ENCODE assay signal across 1 cellular context in the genomic region with DNA sequence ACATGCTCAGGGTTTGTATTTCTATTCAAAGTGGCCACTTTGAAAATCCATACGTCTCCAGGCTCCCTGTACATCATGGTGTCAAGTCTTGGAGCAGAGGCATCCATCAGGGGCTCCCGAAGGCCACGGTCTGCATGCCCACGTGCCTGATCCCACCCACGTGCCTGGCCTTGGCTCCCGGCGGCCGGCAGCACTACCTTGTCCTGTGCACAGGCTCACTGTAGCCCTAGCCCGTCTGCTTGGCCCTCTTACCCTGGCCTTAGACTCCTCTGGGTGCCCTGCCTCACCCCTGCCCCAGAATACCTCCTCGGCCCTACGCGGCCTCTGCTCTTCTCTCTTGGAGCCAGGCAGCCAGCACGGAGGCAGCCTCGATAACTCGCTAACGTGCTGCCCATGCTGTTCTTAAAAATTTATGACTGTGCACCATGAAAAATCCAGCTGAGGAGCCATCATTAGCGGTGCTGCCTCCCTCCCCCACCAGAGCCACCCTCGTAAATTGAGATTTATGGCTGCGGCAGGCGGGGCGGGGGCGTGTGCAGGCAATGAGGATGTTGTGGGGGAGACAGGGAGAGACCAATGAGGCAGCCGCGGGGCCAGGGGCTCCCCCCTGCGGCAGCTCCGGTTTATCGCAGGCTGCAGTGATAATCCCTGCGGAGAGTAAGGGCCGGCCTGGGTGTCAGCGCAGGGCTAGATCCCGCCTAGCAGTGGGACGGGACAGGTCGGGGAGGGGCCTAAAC.
TF ChIP-seq lines count a peak whose summit lies in the region.

No MANE protein-coding gene starts in this region.

TF ChIP-seq in K562, 482 proteins besides CTCF, POLR2A, EP300 and RAD21 (continued from another document and continues in another):
- TF ChIP-seq TAF15 (IDR thresholded peaks at IDR 0.05; ENCODE audit: low read depth, low read length), result no peak
- TF ChIP-seq HNRNPL (IDR thresholded peaks at IDR 0.05; ENCODE audit: low read depth, low read length), result no peak
- TF ChIP-seq TAF7 (tag; IDR thresholded peaks at IDR 0.05), result no peak
- TF ChIP-seq RFX5 (IDR thresholded peaks at IDR 0.05; ENCODE audit: low read depth, low read length), result no peak
- TF ChIP-seq, protein P1, sequence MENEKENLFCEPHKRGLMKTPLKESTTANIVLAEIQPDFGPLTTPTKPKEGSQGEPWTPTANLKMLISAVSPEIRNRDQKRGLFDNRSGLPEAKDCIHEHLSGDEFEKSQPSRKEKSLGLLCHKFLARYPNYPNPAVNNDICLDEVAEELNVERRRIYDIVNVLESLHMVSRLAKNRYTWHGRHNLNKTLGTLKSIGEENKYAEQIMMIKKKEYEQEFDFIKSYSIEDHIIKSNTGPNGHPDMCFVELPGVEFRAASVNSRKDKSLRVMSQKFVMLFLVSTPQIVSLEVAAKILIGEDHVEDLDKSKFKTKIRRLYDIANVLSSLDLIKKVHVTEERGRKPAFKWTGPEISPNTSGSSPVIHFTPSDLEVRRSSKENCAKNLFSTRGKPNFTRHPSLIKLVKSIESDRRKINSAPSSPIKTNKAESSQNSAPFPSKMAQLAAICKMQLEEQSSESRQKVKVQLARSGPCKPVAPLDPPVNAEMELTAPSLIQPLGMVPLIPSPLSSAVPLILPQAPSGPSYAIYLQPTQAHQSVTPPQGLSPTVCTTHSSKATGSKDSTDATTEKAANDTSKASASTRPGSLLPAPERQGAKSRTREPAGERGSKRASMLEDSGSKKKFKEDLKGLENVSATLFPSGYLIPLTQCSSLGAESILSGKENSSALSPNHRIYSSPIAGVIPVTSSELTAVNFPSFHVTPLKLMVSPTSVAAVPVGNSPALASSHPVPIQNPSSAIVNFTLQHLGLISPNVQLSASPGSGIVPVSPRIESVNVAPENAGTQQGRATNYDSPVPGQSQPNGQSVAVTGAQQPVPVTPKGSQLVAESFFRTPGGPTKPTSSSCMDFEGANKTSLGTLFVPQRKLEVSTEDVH (IDR thresholded peaks at IDR 0.05; ENCODE audit: low read depth, partially characterized antibody), result no peak
- peak; percentile 97 for TF ChIP-seq MEIS2 (IDR thresholded peaks at IDR 0.05; ENCODE audit: partially characterized antibody)
- TF ChIP-seq PPARD (CRISPR knock-in tag; IDR thresholded peaks at IDR 0.05), result no peak
- TF ChIP-seq, protein P2, sequence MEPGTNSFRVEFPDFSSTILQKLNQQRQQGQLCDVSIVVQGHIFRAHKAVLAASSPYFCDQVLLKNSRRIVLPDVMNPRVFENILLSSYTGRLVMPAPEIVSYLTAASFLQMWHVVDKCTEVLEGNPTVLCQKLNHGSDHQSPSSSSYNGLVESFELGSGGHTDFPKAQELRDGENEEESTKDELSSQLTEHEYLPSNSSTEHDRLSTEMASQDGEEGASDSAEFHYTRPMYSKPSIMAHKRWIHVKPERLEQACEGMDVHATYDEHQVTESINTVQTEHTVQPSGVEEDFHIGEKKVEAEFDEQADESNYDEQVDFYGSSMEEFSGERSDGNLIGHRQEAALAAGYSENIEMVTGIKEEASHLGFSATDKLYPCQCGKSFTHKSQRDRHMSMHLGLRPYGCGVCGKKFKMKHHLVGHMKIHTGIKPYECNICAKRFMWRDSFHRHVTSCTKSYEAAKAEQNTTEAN (CRISPR knock-in tag; IDR thresholded peaks at IDR 0.05), result no peak
- no peak for TF ChIP-seq STAG1 (CRISPR knock-in tag; IDR thresholded peaks at IDR 0.05; ENCODE audit: borderline replicate concordance)
- TF ChIP-seq, protein P3, sequence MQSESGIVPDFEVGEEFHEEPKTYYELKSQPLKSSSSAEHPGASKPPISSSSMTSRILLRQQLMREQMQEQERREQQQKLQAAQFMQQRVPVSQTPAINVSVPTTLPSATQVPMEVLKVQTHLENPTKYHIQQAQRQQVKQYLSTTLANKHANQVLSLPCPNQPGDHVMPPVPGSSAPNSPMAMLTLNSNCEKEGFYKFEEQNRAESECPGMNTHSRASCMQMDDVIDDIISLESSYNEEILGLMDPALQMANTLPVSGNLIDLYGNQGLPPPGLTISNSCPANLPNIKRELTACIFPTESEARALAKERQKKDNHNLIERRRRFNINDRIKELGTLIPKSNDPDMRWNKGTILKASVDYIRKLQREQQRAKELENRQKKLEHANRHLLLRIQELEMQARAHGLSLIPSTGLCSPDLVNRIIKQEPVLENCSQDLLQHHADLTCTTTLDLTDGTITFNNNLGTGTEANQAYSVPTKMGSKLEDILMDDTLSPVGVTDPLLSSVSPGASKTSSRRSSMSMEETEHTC (IDR thresholded peaks at IDR 0.05), result no peak
- TF ChIP-seq PTBP1 (IDR thresholded peaks at IDR 0.05; ENCODE audit: low read depth, low read length), result no peak
- TF ChIP-seq SMAD4 (CRISPR knock-in tag; conservative IDR thresholded peaks at IDR 0.05), result peak; percentile 61; the same call in 1 of the 2 replicates
- TF ChIP-seq XRCC5 (IDR thresholded peaks at IDR 0.05; ENCODE audit: low read depth, low read length), result peak; percentile 84; the same call in 1 of the 2 replicates
- 0 out of 2 replicates have a peak, but pooled peaks have one; percentile 10 for TF ChIP-seq CBFA2T2 (conservative IDR thresholded peaks at IDR 0.05)
- no peak for TF ChIP-seq GTF2F1 (IDR thresholded peaks at IDR 0.05; ENCODE audit: low read depth, low read length)
- no peak for TF ChIP-seq BCOR (IDR thresholded peaks at IDR 0.05)
- peak; percentile 71 to 75; a peak in 3 of 4 replicates for TF ChIP-seq KDM1A (IDR thresholded peaks at IDR 0.05)
- TF ChIP-seq, protein P4, sequence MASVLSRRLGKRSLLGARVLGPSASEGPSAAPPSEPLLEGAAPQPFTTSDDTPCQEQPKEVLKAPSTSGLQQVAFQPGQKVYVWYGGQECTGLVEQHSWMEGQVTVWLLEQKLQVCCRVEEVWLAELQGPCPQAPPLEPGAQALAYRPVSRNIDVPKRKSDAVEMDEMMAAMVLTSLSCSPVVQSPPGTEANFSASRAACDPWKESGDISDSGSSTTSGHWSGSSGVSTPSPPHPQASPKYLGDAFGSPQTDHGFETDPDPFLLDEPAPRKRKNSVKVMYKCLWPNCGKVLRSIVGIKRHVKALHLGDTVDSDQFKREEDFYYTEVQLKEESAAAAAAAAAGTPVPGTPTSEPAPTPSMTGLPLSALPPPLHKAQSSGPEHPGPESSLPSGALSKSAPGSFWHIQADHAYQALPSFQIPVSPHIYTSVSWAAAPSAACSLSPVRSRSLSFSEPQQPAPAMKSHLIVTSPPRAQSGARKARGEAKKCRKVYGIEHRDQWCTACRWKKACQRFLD (CRISPR knock-in tag; IDR thresholded peaks at IDR 0.05), result no peak
- TF ChIP-seq RBM34 (IDR thresholded peaks at IDR 0.05; ENCODE audit: borderline replicate concordance, insufficient read depth, low read length), result no peak
- TF ChIP-seq ZNF133 (CRISPR knock-in tag; IDR thresholded peaks at IDR 0.05), result no peak
- TF ChIP-seq IFI16 (CRISPR knock-in tag; IDR thresholded peaks at IDR 0.05), result no peak
- no peak for TF ChIP-seq ZNF12 (CRISPR knock-in tag; IDR thresholded peaks at IDR 0.05)
- no peak for TF ChIP-seq ZNF586 (CRISPR knock-in tag; conservative IDR thresholded peaks at IDR 0.05)
- no peak for TF ChIP-seq CCAR2 (IDR thresholded peaks at IDR 0.05; ENCODE audit: low read depth, low read length)
- no peak for TF ChIP-seq NR4A1 (CRISPR knock-in tag; IDR thresholded peaks at IDR 0.05)
- TF ChIP-seq NR4A1 (tag; IDR thresholded peaks at IDR 0.05), result no peak
- peak; percentile 36; the same call in 1 of the 2 replicates for TF ChIP-seq TCF3 (CRISPR knock-in tag; IDR thresholded peaks at IDR 0.05)
- TF ChIP-seq, protein P5, sequence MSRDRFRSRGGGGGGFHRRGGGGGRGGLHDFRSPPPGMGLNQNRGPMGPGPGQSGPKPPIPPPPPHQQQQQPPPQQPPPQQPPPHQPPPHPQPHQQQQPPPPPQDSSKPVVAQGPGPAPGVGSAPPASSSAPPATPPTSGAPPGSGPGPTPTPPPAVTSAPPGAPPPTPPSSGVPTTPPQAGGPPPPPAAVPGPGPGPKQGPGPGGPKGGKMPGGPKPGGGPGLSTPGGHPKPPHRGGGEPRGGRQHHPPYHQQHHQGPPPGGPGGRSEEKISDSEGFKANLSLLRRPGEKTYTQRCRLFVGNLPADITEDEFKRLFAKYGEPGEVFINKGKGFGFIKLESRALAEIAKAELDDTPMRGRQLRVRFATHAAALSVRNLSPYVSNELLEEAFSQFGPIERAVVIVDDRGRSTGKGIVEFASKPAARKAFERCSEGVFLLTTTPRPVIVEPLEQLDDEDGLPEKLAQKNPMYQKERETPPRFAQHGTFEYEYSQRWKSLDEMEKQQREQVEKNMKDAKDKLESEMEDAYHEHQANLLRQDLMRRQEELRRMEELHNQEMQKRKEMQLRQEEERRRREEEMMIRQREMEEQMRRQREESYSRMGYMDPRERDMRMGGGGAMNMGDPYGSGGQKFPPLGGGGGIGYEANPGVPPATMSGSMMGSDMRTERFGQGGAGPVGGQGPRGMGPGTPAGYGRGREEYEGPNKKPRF (IDR thresholded peaks at IDR 0.05; ENCODE audit: low read depth, low read length), result no peak
- TF ChIP-seq BMI1 (IDR thresholded peaks at IDR 0.05; ENCODE audit: low read length), result no peak
- no peak for TF ChIP-seq DNMT1 (IDR thresholded peaks at IDR 0.05)
- TF ChIP-seq PHF21A (IDR thresholded peaks at IDR 0.05; ENCODE audit: borderline replicate concordance, low read depth), result peak; percentile 77; the same call in 1 of the 2 replicates
- TF ChIP-seq NCOA6 (IDR thresholded peaks at IDR 0.05), result no peak
- TF ChIP-seq ZNF165 (CRISPR knock-in tag; IDR thresholded peaks at IDR 0.05; ENCODE audit: borderline replicate concordance), result no peak
- 0 out of 2 replicates have a peak, but pooled peaks have one; percentile 2 for TF ChIP-seq RUNX1 (IDR thresholded peaks at IDR 0.05; ENCODE audit: low read depth)
- TF ChIP-seq BACH1 (tag; IDR thresholded peaks at IDR 0.05), result no peak
- TF ChIP-seq MBD2 (IDR thresholded peaks at IDR 0.05; ENCODE audit: borderline replicate concordance, low read depth), result peak; percentile 31; the same call in 1 of the 2 replicates
- no peak for TF ChIP-seq SAFB2 (IDR thresholded peaks at IDR 0.05; ENCODE audit: borderline replicate concordance, low read depth, low read length, severe bottlenecking)
- TF ChIP-seq MTF1 (CRISPR knock-in tag; IDR thresholded peaks at IDR 0.05; ENCODE audit: borderline replicate concordance), result no peak
- TF ChIP-seq MCM2 (IDR thresholded peaks at IDR 0.05; ENCODE audit: low read depth), result no peak
- no peak for TF ChIP-seq ZBTB8A (IDR thresholded peaks at IDR 0.05; ENCODE audit: partially characterized antibody)
- TF ChIP-seq, protein P6, sequence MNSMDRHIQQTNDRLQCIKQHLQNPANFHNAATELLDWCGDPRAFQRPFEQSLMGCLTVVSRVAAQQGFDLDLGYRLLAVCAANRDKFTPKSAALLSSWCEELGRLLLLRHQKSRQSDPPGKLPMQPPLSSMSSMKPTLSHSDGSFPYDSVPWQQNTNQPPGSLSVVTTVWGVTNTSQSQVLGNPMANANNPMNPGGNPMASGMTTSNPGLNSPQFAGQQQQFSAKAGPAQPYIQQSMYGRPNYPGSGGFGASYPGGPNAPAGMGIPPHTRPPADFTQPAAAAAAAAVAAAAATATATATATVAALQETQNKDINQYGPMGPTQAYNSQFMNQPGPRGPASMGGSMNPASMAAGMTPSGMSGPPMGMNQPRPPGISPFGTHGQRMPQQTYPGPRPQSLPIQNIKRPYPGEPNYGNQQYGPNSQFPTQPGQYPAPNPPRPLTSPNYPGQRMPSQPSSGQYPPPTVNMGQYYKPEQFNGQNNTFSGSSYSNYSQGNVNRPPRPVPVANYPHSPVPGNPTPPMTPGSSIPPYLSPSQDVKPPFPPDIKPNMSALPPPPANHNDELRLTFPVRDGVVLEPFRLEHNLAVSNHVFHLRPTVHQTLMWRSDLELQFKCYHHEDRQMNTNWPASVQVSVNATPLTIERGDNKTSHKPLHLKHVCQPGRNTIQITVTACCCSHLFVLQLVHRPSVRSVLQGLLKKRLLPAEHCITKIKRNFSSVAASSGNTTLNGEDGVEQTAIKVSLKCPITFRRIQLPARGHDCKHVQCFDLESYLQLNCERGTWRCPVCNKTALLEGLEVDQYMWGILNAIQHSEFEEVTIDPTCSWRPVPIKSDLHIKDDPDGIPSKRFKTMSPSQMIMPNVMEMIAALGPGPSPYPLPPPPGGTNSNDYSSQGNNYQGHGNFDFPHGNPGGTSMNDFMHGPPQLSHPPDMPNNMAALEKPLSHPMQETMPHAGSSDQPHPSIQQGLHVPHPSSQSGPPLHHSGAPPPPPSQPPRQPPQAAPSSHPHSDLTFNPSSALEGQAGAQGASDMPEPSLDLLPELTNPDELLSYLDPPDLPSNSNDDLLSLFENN (IDR thresholded peaks at IDR 0.05; ENCODE audit: low read depth in 2 of 2, low read length in 2 of 2), result peak in 1 of 2 experiments; percentile 11; a peak in 1 of 4 replicates
- no peak for TF ChIP-seq ELF4 (CRISPR knock-in tag; IDR thresholded peaks at IDR 0.05)
- TF ChIP-seq JUN (IDR thresholded peaks at IDR 0.05; ENCODE audit: borderline replicate concordance, low read depth, low read length), result 0 out of 2 replicates have a peak, but pooled peaks have one; percentile 7
- no peak for TF ChIP-seq JUN (CRISPR knock-in tag; IDR thresholded peaks at IDR 0.05; ENCODE audit: borderline replicate concordance)
- TF ChIP-seq, protein P7, sequence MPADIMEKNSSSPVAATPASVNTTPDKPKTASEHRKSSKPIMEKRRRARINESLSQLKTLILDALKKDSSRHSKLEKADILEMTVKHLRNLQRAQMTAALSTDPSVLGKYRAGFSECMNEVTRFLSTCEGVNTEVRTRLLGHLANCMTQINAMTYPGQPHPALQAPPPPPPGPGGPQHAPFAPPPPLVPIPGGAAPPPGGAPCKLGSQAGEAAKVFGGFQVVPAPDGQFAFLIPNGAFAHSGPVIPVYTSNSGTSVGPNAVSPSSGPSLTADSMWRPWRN (IDR thresholded peaks at IDR 0.05; ENCODE audit: low read depth), result no peak
- peak; percentile 9 for TF ChIP-seq TBP (optimal IDR thresholded peaks at IDR 0.05; ENCODE audit: low read depth, low read length)
- TF ChIP-seq, protein P8, sequence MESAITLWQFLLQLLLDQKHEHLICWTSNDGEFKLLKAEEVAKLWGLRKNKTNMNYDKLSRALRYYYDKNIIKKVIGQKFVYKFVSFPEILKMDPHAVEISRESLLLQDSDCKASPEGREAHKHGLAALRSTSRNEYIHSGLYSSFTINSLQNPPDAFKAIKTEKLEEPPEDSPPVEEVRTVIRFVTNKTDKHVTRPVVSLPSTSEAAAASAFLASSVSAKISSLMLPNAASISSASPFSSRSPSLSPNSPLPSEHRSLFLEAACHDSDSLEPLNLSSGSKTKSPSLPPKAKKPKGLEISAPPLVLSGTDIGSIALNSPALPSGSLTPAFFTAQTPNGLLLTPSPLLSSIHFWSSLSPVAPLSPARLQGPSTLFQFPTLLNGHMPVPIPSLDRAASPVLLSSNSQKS (CRISPR knock-in tag; IDR thresholded peaks at IDR 0.05), result no peak
- no peak for TF ChIP-seq POLR3G (IDR thresholded peaks at IDR 0.05; ENCODE audit: extremely low read depth, insufficient read length, insufficient replicate concordance)
- TF ChIP-seq CSDE1 (IDR thresholded peaks at IDR 0.05), result no peak
- TF ChIP-seq HDAC2 (IDR thresholded peaks at IDR 0.05), result no peak
- TF ChIP-seq SAFB (IDR thresholded peaks at IDR 0.05; ENCODE audit: borderline replicate concordance, low read depth, low read length), result no peak
- TF ChIP-seq HLTF (IDR thresholded peaks at IDR 0.05), result no peak
